ENCODE assay signal across 2 cellular contexts in the genomic region with DNA sequence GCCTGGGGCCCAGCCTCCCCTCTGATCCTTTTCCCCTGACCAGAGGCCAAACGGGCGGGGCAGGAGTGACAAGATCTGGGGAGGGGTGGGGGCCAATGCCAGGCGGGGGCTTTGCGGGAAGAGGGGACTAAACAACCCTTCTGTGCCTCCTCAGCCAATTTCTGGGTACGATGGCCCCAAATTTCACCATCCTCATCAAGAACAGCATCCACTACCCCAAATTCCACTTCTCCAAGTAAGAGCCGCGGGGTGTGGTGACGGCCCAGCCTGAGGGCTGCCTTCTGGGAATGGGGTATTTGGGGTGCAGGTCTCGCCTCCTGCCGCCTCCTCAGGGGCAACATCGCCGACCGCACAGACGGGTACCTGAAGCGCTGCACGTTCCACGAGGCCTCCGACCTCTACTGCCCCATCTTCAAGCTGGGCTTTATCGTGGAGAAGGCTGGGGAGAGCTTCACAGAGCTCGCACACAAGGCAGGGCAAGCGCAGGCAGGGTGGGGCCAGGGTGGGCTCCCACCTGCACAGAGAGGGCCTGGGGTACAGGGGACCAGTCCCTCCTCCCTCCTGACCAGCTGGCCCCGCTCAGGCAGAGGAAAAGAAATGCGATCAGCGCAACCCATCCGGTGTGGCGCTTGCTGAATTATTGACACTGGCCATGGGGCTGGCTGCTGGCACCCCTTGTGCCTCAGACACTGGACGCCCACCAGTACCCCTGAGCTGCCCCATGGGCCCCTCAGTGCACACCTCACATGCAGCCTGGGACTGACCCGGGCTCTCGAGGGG.
TF ChIP-seq lines count a peak whose summit lies in the region.

No MANE protein-coding gene starts in this region.

TF ChIP-seq in HEK293, 187 proteins besides CTCF, POLR2A, EP300 and RAD21:
- TF ChIP-seq, protein P1, sequence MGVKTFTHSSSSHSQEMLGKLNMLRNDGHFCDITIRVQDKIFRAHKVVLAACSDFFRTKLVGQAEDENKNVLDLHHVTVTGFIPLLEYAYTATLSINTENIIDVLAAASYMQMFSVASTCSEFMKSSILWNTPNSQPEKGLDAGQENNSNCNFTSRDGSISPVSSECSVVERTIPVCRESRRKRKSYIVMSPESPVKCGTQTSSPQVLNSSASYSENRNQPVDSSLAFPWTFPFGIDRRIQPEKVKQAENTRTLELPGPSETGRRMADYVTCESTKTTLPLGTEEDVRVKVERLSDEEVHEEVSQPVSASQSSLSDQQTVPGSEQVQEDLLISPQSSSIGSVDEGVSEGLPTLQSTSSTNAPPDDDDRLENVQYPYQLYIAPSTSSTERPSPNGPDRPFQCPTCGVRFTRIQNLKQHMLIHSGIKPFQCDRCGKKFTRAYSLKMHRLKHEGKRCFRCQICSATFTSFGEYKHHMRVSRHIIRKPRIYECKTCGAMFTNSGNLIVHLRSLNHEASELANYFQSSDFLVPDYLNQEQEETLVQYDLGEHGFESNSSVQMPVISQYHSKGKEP (tag by site-specific recombination; IDR thresholded peaks at IDR 0.05), result peak; percentile 43; the same call in 1 of the 2 replicates
- peak; percentile 1; the same call in 1 of the 2 replicates for TF ChIP-seq PATZ1 (tag by site-specific recombination; IDR thresholded peaks at IDR 0.05)
- no peak for TF ChIP-seq ZNF18 (tag by site-specific recombination; IDR thresholded peaks at IDR 0.05)
TF ChIP-seq in HEK293: peak in this region for 2.

TF ChIP-seq in SK-N-SH treated with all-trans-retinoic acid at 6 μM for 48 hours, 23 proteins besides CTCF, POLR2A, EP300 and RAD21:
- TF ChIP-seq ISL1 (CRISPR knock-in tag; IDR thresholded peaks at IDR 0.05) (no peak), ARNTL (CRISPR knock-in tag; IDR thresholded peaks at IDR 0.05; ENCODE audit: borderline replicate concordance, low read depth) (no peak), POU6F1 (CRISPR knock-in tag; IDR thresholded peaks at IDR 0.05; ENCODE audit: borderline replicate concordance, low read depth) (no peak), TCF4 (CRISPR knock-in tag; IDR thresholded peaks at IDR 0.05; ENCODE audit: borderline replicate concordance) (no peak), ZC3H10 (CRISPR knock-in tag; IDR thresholded peaks at IDR 0.05) (no peak), TOX (CRISPR knock-in tag; IDR thresholded peaks at IDR 0.05; ENCODE audit: borderline replicate concordance) (no peak), ZNF565 (CRISPR knock-in tag; conservative IDR thresholded peaks at IDR 0.05; ENCODE audit: low read depth) (no peak), OSR1 (CRISPR knock-in tag; IDR thresholded peaks at IDR 0.05) (no peak), ZFP3 (CRISPR knock-in tag; IDR thresholded peaks at IDR 0.05) (no peak), BACH2 (CRISPR knock-in tag; IDR thresholded peaks at IDR 0.05; ENCODE audit: borderline replicate concordance) (no peak), TSHZ2 (CRISPR knock-in tag; IDR thresholded peaks at IDR 0.05) (no peak), ZFP30 (CRISPR knock-in tag; IDR thresholded peaks at IDR 0.05) (no peak), PATZ1 (CRISPR knock-in tag; IDR thresholded peaks at IDR 0.05; ENCODE audit: borderline replicate concordance) (no peak), PPARA (CRISPR knock-in tag; IDR thresholded peaks at IDR 0.05; ENCODE audit: borderline replicate concordance) (no peak), RARB (CRISPR knock-in tag; IDR thresholded peaks at IDR 0.05) (no peak), ZNF8 (CRISPR knock-in tag; IDR thresholded peaks at IDR 0.05) (no peak), GLIS3 (CRISPR knock-in tag; IDR thresholded peaks at IDR 0.05) (no peak), ESRRG (CRISPR knock-in tag; IDR thresholded peaks at IDR 0.05) (no peak)
- TF ChIP-seq, protein P2, sequence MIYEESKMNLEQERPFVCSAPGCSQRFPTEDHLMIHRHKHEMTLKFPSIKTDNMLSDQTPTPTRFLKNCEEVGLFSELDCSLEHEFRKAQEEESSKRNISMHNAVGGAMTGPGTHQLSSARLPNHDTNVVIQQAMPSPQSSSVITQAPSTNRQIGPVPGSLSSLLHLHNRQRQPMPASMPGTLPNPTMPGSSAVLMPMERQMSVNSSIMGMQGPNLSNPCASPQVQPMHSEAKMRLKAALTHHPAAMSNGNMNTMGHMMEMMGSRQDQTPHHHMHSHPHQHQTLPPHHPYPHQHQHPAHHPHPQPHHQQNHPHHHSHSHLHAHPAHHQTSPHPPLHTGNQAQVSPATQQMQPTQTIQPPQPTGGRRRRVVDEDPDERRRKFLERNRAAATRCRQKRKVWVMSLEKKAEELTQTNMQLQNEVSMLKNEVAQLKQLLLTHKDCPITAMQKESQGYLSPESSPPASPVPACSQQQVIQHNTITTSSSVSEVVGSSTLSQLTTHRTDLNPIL (CRISPR knock-in tag; IDR thresholded peaks at IDR 0.05; ENCODE audit: low read depth), result no peak
